1 cellular context compared by ENCODE assay signal in the genomic region with DNA sequence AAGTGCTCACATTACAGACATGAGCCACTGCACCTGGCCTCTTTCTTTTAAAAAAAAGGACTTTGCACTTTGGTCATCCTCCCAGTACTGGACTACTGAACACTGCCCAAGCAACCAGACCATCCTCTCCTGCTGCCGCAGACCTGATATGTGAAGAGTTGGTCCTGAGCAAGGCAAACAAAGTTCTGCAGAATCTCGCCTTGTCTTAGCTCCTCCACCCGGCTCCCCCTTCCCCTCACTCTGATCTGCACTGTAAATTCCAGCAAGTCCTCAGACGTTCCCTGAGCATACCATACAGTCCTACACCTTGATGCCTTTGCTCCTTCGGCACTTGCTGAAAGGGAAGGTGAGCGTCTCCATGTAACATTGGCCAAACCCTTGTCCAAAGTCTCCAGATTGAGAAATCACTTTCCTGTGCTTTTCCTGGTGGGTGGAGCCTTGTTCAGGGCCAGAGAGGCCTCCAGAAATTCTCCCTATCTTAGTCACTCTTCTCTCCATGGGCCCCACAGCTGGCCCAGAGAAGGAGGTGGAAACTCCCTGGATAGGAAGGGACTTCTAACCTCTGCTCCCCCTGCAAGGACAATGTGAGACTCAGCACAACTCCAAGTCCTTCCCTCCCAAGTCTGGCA.
TF ChIP-seq lines count a peak whose summit lies in the region.

No MANE protein-coding gene starts in this region.

TF ChIP-seq in HepG2, 621 proteins besides CTCF, POLR2A, EP300 and RAD21 (continued from another document and continues in another):
- TF ChIP-seq, protein P1, sequence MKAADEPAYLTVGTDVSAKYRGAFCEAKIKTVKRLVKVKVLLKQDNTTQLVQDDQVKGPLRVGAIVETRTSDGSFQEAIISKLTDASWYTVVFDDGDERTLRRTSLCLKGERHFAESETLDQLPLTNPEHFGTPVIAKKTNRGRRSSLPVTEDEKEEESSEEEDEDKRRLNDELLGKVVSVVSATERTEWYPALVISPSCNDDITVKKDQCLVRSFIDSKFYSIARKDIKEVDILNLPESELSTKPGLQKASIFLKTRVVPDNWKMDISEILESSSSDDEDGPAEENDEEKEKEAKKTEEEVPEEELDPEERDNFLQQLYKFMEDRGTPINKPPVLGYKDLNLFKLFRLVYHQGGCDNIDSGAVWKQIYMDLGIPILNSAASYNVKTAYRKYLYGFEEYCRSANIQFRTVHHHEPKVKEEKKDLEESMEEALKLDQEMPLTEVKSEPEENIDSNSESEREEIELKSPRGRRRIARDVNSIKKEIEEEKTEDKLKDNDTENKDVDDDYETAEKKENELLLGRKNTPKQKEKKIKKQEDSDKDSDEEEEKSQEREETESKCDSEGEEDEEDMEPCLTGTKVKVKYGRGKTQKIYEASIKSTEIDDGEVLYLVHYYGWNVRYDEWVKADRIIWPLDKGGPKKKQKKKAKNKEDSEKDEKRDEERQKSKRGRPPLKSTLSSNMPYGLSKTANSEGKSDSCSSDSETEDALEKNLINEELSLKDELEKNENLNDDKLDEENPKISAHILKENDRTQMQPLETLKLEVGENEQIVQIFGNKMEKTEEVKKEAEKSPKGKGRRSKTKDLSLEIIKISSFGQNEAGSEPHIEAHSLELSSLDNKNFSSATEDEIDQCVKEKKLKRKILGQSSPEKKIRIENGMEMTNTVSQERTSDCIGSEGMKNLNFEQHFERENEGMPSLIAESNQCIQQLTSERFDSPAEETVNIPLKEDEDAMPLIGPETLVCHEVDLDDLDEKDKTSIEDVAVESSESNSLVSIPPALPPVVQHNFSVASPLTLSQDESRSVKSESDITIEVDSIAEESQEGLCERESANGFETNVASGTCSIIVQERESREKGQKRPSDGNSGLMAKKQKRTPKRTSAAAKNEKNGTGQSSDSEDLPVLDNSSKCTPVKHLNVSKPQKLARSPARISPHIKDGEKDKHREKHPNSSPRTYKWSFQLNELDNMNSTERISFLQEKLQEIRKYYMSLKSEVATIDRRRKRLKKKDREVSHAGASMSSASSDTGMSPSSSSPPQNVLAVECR (CRISPR knock-in tag; IDR thresholded peaks at IDR 0.05; ENCODE audit: borderline replicate concordance), result peak; percentile 54; the same call in 1 of the 2 replicates
- TF ChIP-seq TEAD2 (CRISPR knock-in tag; IDR thresholded peaks at IDR 0.05) (no peak), ZNF614 (CRISPR knock-in tag; IDR thresholded peaks at IDR 0.05; ENCODE audit: borderline replicate concordance) (no peak), TBP (CRISPR knock-in tag; IDR thresholded peaks at IDR 0.05) (no peak), TCF7 (IDR thresholded peaks at IDR 0.05; ENCODE audit: low read depth) (no peak), HOXA9 (CRISPR knock-in tag; IDR thresholded peaks at IDR 0.05; ENCODE audit: borderline replicate concordance) (no peak), MED8 (CRISPR knock-in tag; IDR thresholded peaks at IDR 0.05; ENCODE audit: insufficient replicate concordance) (peak; percentile 59), CENPX (CRISPR knock-in tag; IDR thresholded peaks at IDR 0.05) (no peak), SMC3 (IDR thresholded peaks at IDR 0.05; ENCODE audit: low read length) (peak; percentile 16; the same call in 1 of the 2 replicates), YEATS4 (CRISPR knock-in tag; IDR thresholded peaks at IDR 0.05; ENCODE audit: borderline replicate concordance) (no peak), POLR2G (IDR thresholded peaks at IDR 0.05; ENCODE audit: low read depth, low read length) (0 out of 2 replicates have a peak, but pooled peaks have one; percentile 38), ZNF101 (CRISPR knock-in tag; IDR thresholded peaks at IDR 0.05; ENCODE audit: borderline replicate concordance, low read depth) (no peak), RBAK (CRISPR knock-in tag; IDR thresholded peaks at IDR 0.05) (no peak), KAT7 (CRISPR knock-in tag; IDR thresholded peaks at IDR 0.05; ENCODE audit: borderline replicate concordance) (no peak), CREM (IDR thresholded peaks at IDR 0.05) (peak; percentile 65), CREM (CRISPR knock-in tag; IDR thresholded peaks at IDR 0.05) (no peak), FOXC1 (CRISPR knock-in tag; IDR thresholded peaks at IDR 0.05; ENCODE audit: borderline replicate concordance) (0 out of 2 replicates have a peak, but pooled peaks have one; percentile 32), ZNF850 (CRISPR knock-in tag; conservative IDR thresholded peaks at IDR 0.05) (no peak), GTF2F1 (IDR thresholded peaks at IDR 0.05; ENCODE audit: low read length) (no peak), ZFP1 (CRISPR knock-in tag; IDR thresholded peaks at IDR 0.05) (no peak), ZBTB20 (CRISPR knock-in tag; IDR thresholded peaks at IDR 0.05; ENCODE audit: borderline replicate concordance, low read depth) (0 out of 2 replicates have a peak, but pooled peaks have one; percentile 42), CENPT (CRISPR knock-in tag; IDR thresholded peaks at IDR 0.05; ENCODE audit: low read depth) (no peak), ZNF17 (CRISPR knock-in tag; IDR thresholded peaks at IDR 0.05) (no peak), NCOA2 (CRISPR knock-in tag; IDR thresholded peaks at IDR 0.05) (peak; percentile 54; the same call in 1 of the 2 replicates), ZNF510 (CRISPR knock-in tag; IDR thresholded peaks at IDR 0.05; ENCODE audit: low read depth) (no peak), SALL1 (CRISPR knock-in tag; IDR thresholded peaks at IDR 0.05) (peak; percentile 70), ATAD3A (CRISPR knock-in tag; IDR thresholded peaks at IDR 0.05) (no peak), ISL2 (CRISPR knock-in tag; IDR thresholded peaks at IDR 0.05) (no peak), GLI4 (CRISPR knock-in tag; IDR thresholded peaks at IDR 0.05; ENCODE audit: borderline replicate concordance) (no peak), SNRNP70 (IDR thresholded peaks at IDR 0.05; ENCODE audit: low read depth, low read length) (no peak), ZBTB1 (CRISPR knock-in tag; IDR thresholded peaks at IDR 0.05; ENCODE audit: borderline replicate concordance) (no peak), RBFOX2 (IDR thresholded peaks at IDR 0.05; ENCODE audit: low read depth, low read length) (no peak), ZNF292 (CRISPR knock-in tag; IDR thresholded peaks at IDR 0.05; ENCODE audit: borderline replicate concordance, low read depth) (peak; percentile 63; the same call in 1 of the 2 replicates), ZZZ3 (CRISPR knock-in tag; IDR thresholded peaks at IDR 0.05; ENCODE audit: borderline replicate concordance) (no peak), ZNF180 (CRISPR knock-in tag; IDR thresholded peaks at IDR 0.05; ENCODE audit: borderline replicate concordance, low read depth) (no peak), HNRNPLL (IDR thresholded peaks at IDR 0.05; ENCODE audit: low read depth, low read length, poor library complexity, severe bottlenecking) (no peak), ZNF652 (CRISPR knock-in tag; IDR thresholded peaks at IDR 0.05; ENCODE audit: borderline replicate concordance, low read depth) (no peak), NAIF1 (CRISPR knock-in tag; IDR thresholded peaks at IDR 0.05; ENCODE audit: borderline replicate concordance) (no peak), NFE2L2 (IDR thresholded peaks at IDR 0.05; ENCODE audit: low read length) (no peak), TP53 (CRISPR knock-in tag; conservative IDR thresholded peaks at IDR 0.05) (no peak), NFATC3 (CRISPR knock-in tag; IDR thresholded peaks at IDR 0.05) (no peak), ZNF83 (CRISPR knock-in tag; IDR thresholded peaks at IDR 0.05; ENCODE audit: borderline replicate concordance) (no peak), SMAD1 (CRISPR knock-in tag; IDR thresholded peaks at IDR 0.05; ENCODE audit: borderline replicate concordance, low read depth) (0 out of 2 replicates have a peak, but pooled peaks have one; percentile 38), MAZ (IDR thresholded peaks at IDR 0.05; ENCODE audit: borderline replicate concordance, low read depth, low read length) (no peak), MAZ (CRISPR knock-in tag; IDR thresholded peaks at IDR 0.05; ENCODE audit: low read depth) (no peak)
- TF ChIP-seq, protein P2, sequence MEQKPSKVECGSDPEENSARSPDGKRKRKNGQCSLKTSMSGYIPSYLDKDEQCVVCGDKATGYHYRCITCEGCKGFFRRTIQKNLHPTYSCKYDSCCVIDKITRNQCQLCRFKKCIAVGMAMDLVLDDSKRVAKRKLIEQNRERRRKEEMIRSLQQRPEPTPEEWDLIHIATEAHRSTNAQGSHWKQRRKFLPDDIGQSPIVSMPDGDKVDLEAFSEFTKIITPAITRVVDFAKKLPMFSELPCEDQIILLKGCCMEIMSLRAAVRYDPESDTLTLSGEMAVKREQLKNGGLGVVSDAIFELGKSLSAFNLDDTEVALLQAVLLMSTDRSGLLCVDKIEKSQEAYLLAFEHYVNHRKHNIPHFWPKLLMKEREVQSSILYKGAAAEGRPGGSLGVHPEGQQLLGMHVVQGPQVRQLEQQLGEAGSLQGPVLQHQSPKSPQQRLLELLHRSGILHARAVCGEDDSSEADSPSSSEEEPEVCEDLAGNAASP (CRISPR knock-in tag; IDR thresholded peaks at IDR 0.05; ENCODE audit: borderline replicate concordance), result no peak
- TF ChIP-seq, protein P3, sequence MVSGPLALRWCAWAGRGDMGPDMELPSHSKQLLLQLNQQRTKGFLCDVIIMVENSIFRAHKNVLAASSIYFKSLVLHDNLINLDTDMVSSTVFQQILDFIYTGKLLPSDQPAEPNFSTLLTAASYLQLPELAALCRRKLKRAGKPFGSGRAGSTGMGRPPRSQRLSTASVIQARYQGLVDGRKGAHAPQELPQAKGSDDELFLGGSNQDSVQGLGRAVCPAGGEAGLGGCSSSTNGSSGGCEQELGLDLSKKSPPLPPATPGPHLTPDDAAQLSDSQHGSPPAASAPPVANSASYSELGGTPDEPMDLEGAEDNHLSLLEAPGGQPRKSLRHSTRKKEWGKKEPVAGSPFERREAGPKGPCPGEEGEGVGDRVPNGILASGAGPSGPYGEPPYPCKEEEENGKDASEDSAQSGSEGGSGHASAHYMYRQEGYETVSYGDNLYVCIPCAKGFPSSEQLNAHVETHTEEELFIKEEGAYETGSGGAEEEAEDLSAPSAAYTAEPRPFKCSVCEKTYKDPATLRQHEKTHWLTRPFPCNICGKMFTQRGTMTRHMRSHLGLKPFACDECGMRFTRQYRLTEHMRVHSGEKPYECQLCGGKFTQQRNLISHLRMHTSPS (CRISPR knock-in tag; IDR thresholded peaks at IDR 0.05; ENCODE audit: low read depth), result no peak
- TF ChIP-seq, protein P4, sequence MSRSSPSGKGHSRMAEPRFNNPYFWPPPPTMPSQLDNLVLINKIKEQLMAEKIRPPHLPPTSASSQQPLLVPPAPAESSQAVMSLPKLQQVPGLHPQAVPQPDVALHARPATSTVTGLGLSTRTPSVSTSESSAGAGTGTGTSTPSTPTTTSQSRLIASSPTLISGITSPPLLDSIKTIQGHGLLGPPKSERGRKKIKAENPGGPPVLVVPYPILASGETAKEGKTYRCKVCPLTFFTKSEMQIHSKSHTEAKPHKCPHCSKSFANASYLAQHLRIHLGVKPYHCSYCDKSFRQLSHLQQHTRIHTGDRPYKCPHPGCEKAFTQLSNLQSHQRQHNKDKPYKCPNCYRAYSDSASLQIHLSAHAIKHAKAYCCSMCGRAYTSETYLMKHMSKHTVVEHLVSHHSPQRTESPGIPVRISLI (CRISPR knock-in tag; IDR thresholded peaks at IDR 0.05; ENCODE audit: borderline replicate concordance), result no peak
- TF ChIP-seq, protein P5, sequence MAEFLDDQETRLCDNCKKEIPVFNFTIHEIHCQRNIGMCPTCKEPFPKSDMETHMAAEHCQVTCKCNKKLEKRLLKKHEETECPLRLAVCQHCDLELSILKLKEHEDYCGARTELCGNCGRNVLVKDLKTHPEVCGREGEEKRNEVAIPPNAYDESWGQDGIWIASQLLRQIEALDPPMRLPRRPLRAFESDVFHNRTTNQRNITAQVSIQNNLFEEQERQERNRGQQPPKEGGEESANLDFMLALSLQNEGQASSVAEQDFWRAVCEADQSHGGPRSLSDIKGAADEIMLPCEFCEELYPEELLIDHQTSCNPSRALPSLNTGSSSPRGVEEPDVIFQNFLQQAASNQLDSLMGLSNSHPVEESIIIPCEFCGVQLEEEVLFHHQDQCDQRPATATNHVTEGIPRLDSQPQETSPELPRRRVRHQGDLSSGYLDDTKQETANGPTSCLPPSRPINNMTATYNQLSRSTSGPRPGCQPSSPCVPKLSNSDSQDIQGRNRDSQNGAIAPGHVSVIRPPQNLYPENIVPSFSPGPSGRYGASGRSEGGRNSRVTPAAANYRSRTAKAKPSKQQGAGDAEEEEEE (CRISPR knock-in tag; IDR thresholded peaks at IDR 0.05; ENCODE audit: borderline replicate concordance), result no peak
- TF ChIP-seq, protein P6, sequence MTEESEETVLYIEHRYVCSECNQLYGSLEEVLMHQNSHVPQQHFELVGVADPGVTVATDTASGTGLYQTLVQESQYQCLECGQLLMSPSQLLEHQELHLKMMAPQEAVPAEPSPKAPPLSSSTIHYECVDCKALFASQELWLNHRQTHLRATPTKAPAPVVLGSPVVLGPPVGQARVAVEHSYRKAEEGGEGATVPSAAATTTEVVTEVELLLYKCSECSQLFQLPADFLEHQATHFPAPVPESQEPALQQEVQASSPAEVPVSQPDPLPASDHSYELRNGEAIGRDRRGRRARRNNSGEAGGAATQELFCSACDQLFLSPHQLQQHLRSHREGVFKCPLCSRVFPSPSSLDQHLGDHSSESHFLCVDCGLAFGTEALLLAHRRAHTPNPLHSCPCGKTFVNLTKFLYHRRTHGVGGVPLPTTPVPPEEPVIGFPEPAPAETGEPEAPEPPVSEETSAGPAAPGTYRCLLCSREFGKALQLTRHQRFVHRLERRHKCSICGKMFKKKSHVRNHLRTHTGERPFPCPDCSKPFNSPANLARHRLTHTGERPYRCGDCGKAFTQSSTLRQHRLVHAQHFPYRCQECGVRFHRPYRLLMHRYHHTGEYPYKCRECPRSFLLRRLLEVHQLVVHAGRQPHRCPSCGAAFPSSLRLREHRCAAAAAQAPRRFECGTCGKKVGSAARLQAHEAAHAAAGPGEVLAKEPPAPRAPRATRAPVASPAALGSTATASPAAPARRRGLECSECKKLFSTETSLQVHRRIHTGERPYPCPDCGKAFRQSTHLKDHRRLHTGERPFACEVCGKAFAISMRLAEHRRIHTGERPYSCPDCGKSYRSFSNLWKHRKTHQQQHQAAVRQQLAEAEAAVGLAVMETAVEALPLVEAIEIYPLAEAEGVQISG (CRISPR knock-in tag; IDR thresholded peaks at IDR 0.05), result no peak; the same call in 1 of the 2 replicates
- TF ChIP-seq, protein P7, sequence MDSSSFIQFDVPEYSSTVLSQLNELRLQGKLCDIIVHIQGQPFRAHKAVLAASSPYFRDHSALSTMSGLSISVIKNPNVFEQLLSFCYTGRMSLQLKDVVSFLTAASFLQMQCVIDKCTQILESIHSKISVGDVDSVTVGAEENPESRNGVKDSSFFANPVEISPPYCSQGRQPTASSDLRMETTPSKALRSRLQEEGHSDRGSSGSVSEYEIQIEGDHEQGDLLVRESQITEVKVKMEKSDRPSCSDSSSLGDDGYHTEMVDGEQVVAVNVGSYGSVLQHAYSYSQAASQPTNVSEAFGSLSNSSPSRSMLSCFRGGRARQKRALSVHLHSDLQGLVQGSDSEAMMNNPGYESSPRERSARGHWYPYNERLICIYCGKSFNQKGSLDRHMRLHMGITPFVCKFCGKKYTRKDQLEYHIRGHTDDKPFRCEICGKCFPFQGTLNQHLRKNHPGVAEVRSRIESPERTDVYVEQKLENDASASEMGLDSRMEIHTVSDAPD (CRISPR knock-in tag; IDR thresholded peaks at IDR 0.05), result no peak
- TF ChIP-seq, protein P8, sequence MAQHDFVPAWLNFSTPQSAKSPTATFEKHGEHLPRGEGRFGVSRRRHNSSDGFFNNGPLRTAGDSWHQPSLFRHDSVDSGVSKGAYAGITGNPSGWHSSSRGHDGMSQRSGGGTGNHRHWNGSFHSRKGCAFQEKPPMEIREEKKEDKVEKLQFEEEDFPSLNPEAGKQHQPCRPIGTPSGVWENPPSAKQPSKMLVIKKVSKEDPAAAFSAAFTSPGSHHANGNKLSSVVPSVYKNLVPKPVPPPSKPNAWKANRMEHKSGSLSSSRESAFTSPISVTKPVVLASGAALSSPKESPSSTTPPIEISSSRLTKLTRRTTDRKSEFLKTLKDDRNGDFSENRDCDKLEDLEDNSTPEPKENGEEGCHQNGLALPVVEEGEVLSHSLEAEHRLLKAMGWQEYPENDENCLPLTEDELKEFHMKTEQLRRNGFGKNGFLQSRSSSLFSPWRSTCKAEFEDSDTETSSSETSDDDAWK (CRISPR knock-in tag; IDR thresholded peaks at IDR 0.05), result no peak
